Comparison of ENCODE assay signal across 1 cellular context in the genomic region with DNA sequence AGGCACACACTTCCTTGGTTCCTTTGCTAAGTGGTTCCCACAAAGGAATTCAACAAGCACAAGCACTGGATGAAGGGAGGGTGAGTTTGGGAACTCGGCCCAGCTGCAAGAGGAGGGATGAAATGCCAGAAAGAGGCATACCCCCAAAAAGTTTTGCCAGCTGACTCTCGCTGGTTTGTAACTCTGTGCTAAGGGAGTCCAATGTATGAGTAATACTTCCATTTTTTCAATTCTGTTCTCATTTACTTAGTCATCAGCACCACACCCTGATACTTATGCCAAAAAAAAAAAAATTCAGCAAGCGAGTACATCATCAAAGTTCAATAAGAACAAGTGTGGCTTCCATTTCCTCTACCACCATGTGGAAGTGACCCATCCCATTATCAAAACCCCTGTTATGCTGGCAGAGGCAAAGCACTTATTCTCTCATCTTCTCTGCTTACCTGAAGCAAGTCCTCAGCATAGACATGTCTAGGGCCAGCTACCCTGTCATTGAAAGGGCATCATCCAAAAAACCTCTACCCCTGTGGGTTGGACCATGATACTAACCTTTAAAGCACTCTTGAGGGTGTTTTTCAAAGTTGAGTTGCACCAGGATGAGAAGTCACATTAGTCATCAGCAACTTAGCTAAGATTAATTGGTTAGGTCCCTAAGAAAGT.
TF ChIP-seq lines count a peak whose summit lies in the region.

No MANE protein-coding gene starts in this region.

TF ChIP-seq in GM12878, 131 proteins besides CTCF, POLR2A, EP300 and RAD21 (continued from another document):
- TF ChIP-seq, protein P1, sequence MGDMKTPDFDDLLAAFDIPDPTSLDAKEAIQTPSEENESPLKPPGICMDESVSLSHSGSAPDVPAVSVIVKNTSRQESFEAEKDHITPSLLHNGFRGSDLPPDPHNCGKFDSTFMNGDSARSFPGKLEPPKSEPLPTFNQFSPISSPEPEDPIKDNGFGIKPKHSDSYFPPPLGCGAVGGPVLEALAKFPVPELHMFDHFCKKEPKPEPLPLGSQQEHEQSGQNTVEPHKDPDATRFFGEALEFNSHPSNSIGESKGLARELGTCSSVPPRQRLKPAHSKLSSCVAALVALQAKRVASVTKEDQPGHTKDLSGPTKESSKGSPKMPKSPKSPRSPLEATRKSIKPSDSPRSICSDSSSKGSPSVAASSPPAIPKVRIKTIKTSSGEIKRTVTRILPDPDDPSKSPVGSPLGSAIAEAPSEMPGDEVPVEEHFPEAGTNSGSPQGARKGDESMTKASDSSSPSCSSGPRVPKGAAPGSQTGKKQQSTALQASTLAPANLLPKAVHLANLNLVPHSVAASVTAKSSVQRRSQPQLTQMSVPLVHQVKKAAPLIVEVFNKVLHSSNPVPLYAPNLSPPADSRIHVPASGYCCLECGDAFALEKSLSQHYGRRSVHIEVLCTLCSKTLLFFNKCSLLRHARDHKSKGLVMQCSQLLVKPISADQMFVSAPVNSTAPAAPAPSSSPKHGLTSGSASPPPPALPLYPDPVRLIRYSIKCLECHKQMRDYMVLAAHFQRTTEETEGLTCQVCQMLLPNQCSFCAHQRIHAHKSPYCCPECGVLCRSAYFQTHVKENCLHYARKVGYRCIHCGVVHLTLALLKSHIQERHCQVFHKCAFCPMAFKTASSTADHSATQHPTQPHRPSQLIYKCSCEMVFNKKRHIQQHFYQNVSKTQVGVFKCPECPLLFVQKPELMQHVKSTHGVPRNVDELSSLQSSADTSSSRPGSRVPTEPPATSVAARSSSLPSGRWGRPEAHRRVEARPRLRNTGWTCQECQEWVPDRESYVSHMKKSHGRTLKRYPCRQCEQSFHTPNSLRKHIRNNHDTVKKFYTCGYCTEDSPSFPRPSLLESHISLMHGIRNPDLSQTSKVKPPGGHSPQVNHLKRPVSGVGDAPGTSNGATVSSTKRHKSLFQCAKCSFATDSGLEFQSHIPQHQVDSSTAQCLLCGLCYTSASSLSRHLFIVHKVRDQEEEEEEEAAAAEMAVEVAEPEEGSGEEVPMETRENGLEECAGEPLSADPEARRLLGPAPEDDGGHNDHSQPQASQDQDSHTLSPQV (IDR thresholded peaks at IDR 0.05): no peak
- TF ChIP-seq HCFC1 (IDR thresholded peaks at IDR 0.05; ENCODE audit: low read length) (no peak), SMAD1 (IDR thresholded peaks at IDR 0.05; ENCODE audit: low read depth, partially characterized antibody) (no peak), TARDBP (IDR thresholded peaks at IDR 0.05; ENCODE audit: borderline replicate concordance) (no peak), STAT1 (conservative IDR thresholded peaks at IDR 0.05) (no peak), HDAC6 (IDR thresholded peaks at IDR 0.05; ENCODE audit: unreplicated experiment) (no peak), CBX3 (IDR thresholded peaks at IDR 0.05; ENCODE audit: borderline replicate concordance, low read depth) (no peak), SMARCA5 (IDR thresholded peaks at IDR 0.05) (no peak), KAT2A (conservative IDR thresholded peaks at IDR 0.05; ENCODE audit: control insufficient read depth, low read depth, low read length) (no peak), CHD2 (IDR thresholded peaks at IDR 0.05; ENCODE audit: borderline replicate concordance, low read depth, low read length) (no peak), NR2C2 (IDR thresholded peaks at IDR 0.05; ENCODE audit: borderline replicate concordance, control insufficient read depth, insufficient read length, low read depth) (no peak), KLF5 (IDR thresholded peaks at IDR 0.05; ENCODE audit: partially characterized antibody) (no peak)
